Comparison of ENCODE assay signal across 17 cellular contexts in the genomic region with DNA sequence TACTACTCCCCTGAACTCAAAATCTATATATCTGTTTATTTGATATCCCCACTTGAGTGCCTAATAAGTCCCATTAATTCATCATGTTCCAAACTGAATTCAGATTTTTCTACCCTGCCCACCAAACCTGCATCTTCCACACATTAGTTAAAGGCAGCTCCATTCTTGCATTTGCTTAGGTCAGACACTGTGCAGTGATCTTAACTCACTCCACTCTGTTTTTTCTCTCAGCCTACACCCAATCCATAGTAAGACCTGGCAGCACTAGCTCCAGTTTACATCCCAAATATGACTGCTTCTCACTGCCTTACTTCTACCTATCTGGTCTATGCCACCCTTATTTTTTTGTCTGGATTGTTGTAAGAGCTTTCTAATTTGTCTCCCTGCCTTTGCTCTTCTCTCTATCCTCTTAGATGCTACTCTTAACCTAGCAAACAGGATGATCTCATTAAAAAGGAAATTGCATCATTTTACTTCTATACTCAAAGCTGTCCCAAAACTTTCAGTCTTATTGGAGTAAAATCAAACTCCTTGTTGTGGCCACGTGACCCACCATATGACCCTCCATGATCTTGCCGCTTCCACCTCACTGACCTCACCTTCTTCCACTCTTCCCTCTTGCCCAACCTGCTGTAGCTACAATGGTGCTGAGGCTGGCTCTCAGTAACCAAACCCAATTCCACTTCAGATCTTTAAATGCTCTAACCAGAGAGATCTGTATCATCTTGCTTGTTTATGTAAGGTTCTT.
A peak's percentile ranks its signal among the peaks of the same experiment; 100 is the strongest.
DNase-seq lines count a peak whose midpoint lies in the region; TF ChIP-seq lines count a peak whose summit lies in the region.
"Had no signal": no experiment of that assay in that cellular context is flagged by ENCODE, and none has a peak within 500 bp of the region (broad histone marks: within the 10 kb centered on the region; RNA-seq: fewer than 3 reads in every experiment).

No MANE protein-coding gene starts in this region.

- no peak overlapping the region for H3K23ac ChIP-seq in mesendoderm (ENCODE audit: low read length)

- no peaks in the 10 kb centered on the region for H3F3A ChIP-seq in Loucy (ENCODE audit: low read depth)

- H3K4me1 ChIP-seq in Loucy (ENCODE audit: insufficient read depth, low read length, poor library complexity, severe bottlenecking), result peaks cover 21% of the 10 kb centered on the region
- peaks cover 4% of the 10 kb centered on the region for H3K4me1 ChIP-seq in mesendoderm (ENCODE audit: control insufficient read depth, low read depth, low read length)

- CTCF ChIA-PET in activated CD4-positive, alpha-beta memory T cell treated with anti-CD3 and anti-CD28 coated beads for 36 hours (lab: Charles Lee), result no interaction called here
- CTCF ChIA-PET in activated CD4-positive, alpha-beta memory T cell treated with anti-CD3 and anti-CD28 coated beads, Interleukin-2, amount 10 ng/mL, durations not matched to agents 7 days and 5 days (lab: Charles Lee), result no interaction called here

- H3K36me3 ChIP-seq in Loucy (ENCODE audit: insufficient read depth, low read length) (no peaks in the 10 kb centered on the region), mesendoderm (ENCODE audit: control insufficient read depth, insufficient read depth, low read length) (no peaks in the 10 kb centered on the region)
- H3K36me3 ChIP-seq: brain microvascular endothelial cell had no signal

- H2AK5ac ChIP-seq in mesendoderm (ENCODE audit: low read length), result no peak overlapping the region

- no peaks in the 10 kb centered on the region for H4K20me1 ChIP-seq in Loucy (ENCODE audit: insufficient read depth, low read length, poor library complexity, severe bottlenecking)

- H3K4me3 ChIP-seq in Loucy (ENCODE audit: low read length, poor library complexity, severe bottlenecking), result no peak overlapping the region
- H3K4me3 ChIP-seq in mesendoderm (ENCODE audit: low read length), result no peak overlapping the region
- H3K4me3 ChIP-seq: dorsolateral prefrontal cortex had no signal

- H4K5ac ChIP-seq in mesendoderm (ENCODE audit: low read length), result no peak overlapping the region

- H2AFZ ChIP-seq in Loucy (ENCODE audit: low read length), result peak overlapping the region; percentile 42; the same call in 1 of the 2 replicates

- H3K9me3 ChIP-seq in Loucy (ENCODE audit: insufficient read depth, low read depth, low read length), result no peaks in the 10 kb centered on the region

- H3K4me1 Mint-ChIP-seq in activated CD4-positive, alpha-beta memory T cell treated with anti-CD3 and anti-CD28 coated beads for 36 hours (ENCODE audit: low read depth), result no peaks in the 10 kb centered on the region
- no peaks in the 10 kb centered on the region for H3K4me1 Mint-ChIP-seq in activated CD4-positive, alpha-beta memory T cell treated with anti-CD3 and anti-CD28 coated beads, Interleukin-2, amount 10 ng/mL, durations not matched to agents 7 days and 5 days
- H3K4me1 Mint-ChIP-seq: activated naive CD4-positive, alpha-beta T cell treated with anti-CD3 and anti-CD28 coated beads, Interleukin-2, amount 50 U/mL, for 24 hours; T-helper 17 cell had no signal

- H3K9me2 ChIP-seq in Loucy (replicated peaks; ENCODE audit: low read depth, low read length), result no peaks in the 10 kb centered on the region

- H3K4me2 ChIP-seq in Loucy (ENCODE audit: low read depth, low read length, poor library complexity, severe bottlenecking) (peak overlapping the region; percentile 26), mesendoderm (ENCODE audit: low read length) (no peak overlapping the region)

- no peaks in the 10 kb centered on the region for H3K9me3 Mint-ChIP-seq in activated CD4-positive, alpha-beta memory T cell treated with anti-CD3 and anti-CD28 coated beads for 36 hours
- H3K9me3 Mint-ChIP-seq in activated CD4-positive, alpha-beta memory T cell treated with anti-CD3 and anti-CD28 coated beads, Interleukin-2, amount 10 ng/mL, durations not matched to agents 7 days and 5 days, result no peaks in the 10 kb centered on the region
- H3K9me3 Mint-ChIP-seq: activated naive CD4-positive, alpha-beta T cell treated with anti-CD3 and anti-CD28 coated beads, Interleukin-2, amount 50 U/mL, for 24 hours; CD4-positive, alpha-beta T cell had no signal

- no peaks in the 10 kb centered on the region for H3K36me3 Mint-ChIP-seq in activated CD4-positive, alpha-beta memory T cell treated with anti-CD3 and anti-CD28 coated beads for 36 hours
- H3K36me3 Mint-ChIP-seq in activated CD4-positive, alpha-beta memory T cell treated with anti-CD3 and anti-CD28 coated beads, Interleukin-2, amount 10 ng/mL, durations not matched to agents 7 days and 5 days (ENCODE audit: low read depth), result no peaks in the 10 kb centered on the region
- H3K36me3 Mint-ChIP-seq: activated naive CD4-positive, alpha-beta T cell treated with anti-CD3 and anti-CD28 coated beads, Interleukin-2, amount 50 U/mL, for 24 hours had no signal

- H3K56ac ChIP-seq in mesendoderm (ENCODE audit: low read length), result no peak overlapping the region

- no peak overlapping the region for H4K8ac ChIP-seq in mesendoderm (ENCODE audit: low read depth, low read length)

- POLR2A ChIA-PET in activated CD4-positive, alpha-beta memory T cell treated with anti-CD3 and anti-CD28 coated beads for 36 hours (lab: Charles Lee), result no interaction called here
- POLR2A ChIA-PET in activated CD4-positive, alpha-beta memory T cell treated with anti-CD3 and anti-CD28 coated beads, Interleukin-2, amount 10 ng/mL, durations not matched to agents 7 days and 5 days (lab: Charles Lee), result no interaction called here

- H3K4me3 Mint-ChIP-seq in activated CD4-positive, alpha-beta memory T cell treated with anti-CD3 and anti-CD28 coated beads for 36 hours, result no peak overlapping the region
- H3K4me3 Mint-ChIP-seq in activated CD4-positive, alpha-beta memory T cell treated with anti-CD3 and anti-CD28 coated beads, Interleukin-2, amount 10 ng/mL, durations not matched to agents 7 days and 5 days, result no peak overlapping the region
- H3K4me3 Mint-ChIP-seq: activated naive CD4-positive, alpha-beta T cell treated with anti-CD3 and anti-CD28 coated beads, Interleukin-2, amount 50 U/mL, for 24 hours; CD4-positive, alpha-beta T cell; T-helper 17 cell had no signal

- H2BK15ac ChIP-seq in mesendoderm (replicated peaks; ENCODE audit: low read depth), result no peak overlapping the region

- H3K27me3 ChIP-seq in Loucy (ENCODE audit: insufficient read depth, low read length, poor library complexity, severe bottlenecking), result no peaks in the 10 kb centered on the region
- H3K27me3 ChIP-seq in mesendoderm (ENCODE audit: insufficient read depth, low read length, poor library complexity), result peaks cover 2% of the 10 kb centered on the region
- H3K27me3 ChIP-seq: brain microvascular endothelial cell, dorsolateral prefrontal cortex had no signal

- DNase-seq in activated CD4-positive, alpha-beta memory T cell treated with anti-CD3 and anti-CD28 coated beads for 36 hours, result peak; percentile 14
- no peak for DNase-seq in activated CD4-positive, alpha-beta memory T cell treated with anti-CD3 and anti-CD28 coated beads, Interleukin-2, amount 10 ng/mL, durations not matched to agents 7 days and 5 days
- peak; percentile 25 for DNase-seq in RKO (ENCODE audit: low spot score)
- DNase-seq in mesendoderm, result peak; percentile 37
- no peak for DNase-seq in hepatic stellate cell (ENCODE audit: low spot score)
- no peak for DNase-seq in SHP77 (lab: John Stamatoyannopoulos, UW)
- no peak for DNase-seq in kidney glomerular epithelial cell (lab: John Stamatoyannopoulos, UW)
- DNase-seq: ACHN; activated CD4-positive, CD25-positive, alpha-beta regulatory T cell; brain microvascular endothelial cell; CD4-positive, alpha-beta T cell; dorsolateral prefrontal cortex; NCI-H2029 treated with DMSO at 0.1 percent for 48 hours; NCI-H774; T-helper 17 cell had no signal

- no peak overlapping the region for H2BK5ac ChIP-seq in mesendoderm (ENCODE audit: low read length)

- H3K27ac ChIP-seq in mesendoderm (ENCODE audit: low read depth, low read length), result no peak overlapping the region
- H3K27ac ChIP-seq: brain microvascular endothelial cell had no signal

- no peak overlapping the region for H2BK120ac ChIP-seq in mesendoderm (ENCODE audit: low read depth, low read length)

- H3K27me3 Mint-ChIP-seq in activated CD4-positive, alpha-beta memory T cell treated with anti-CD3 and anti-CD28 coated beads for 36 hours, result no peaks in the 10 kb centered on the region
- H3K27me3 Mint-ChIP-seq in activated CD4-positive, alpha-beta memory T cell treated with anti-CD3 and anti-CD28 coated beads, Interleukin-2, amount 10 ng/mL, durations not matched to agents 7 days and 5 days, result peaks cover 7% of the 10 kb centered on the region
- H3K27me3 Mint-ChIP-seq: activated naive CD4-positive, alpha-beta T cell treated with anti-CD3 and anti-CD28 coated beads, Interleukin-2, amount 50 U/mL, for 24 hours; CD4-positive, alpha-beta T cell had no signal

- intact Hi-C loops in activated CD4-positive, alpha-beta memory T cell treated with anti-CD3 and anti-CD28 coated beads for 36 hours (cut with micrococcal nuclease), result no loop called here

- H3K79me2 ChIP-seq in Loucy (ENCODE audit: insufficient read depth, low read length), result no peaks in the 10 kb centered on the region
- H3K79me2 ChIP-seq in mesendoderm (ENCODE audit: control insufficient read depth, insufficient read depth, low read length), result no peaks in the 10 kb centered on the region

- WGBS in mesendoderm (ENCODE audit: extremely low coverage, insufficient coverage, low lambda C conversion rate), result no CpG with 5 or more reads among the region's 2 CpGs

- H3K79me1 ChIP-seq in mesendoderm (ENCODE audit: low read length), result no peaks in the 10 kb centered on the region

- TF ChIP-seq CTCF in Loucy (conservative IDR thresholded peaks at IDR 0.05; ENCODE audit: low read length), result no peak

- H3K9ac ChIP-seq in Loucy (ENCODE audit: low read depth, low read length, poor library complexity, severe bottlenecking), result no peak overlapping the region
- H3K9ac ChIP-seq in mesendoderm (ENCODE audit: low read length), result no peak overlapping the region

- H3K4ac ChIP-seq in mesendoderm (ENCODE audit: low read depth, low read length), result no peak overlapping the region

- no peak overlapping the region for H3K27ac Mint-ChIP-seq in activated CD4-positive, alpha-beta memory T cell treated with anti-CD3 and anti-CD28 coated beads for 36 hours
- no peak overlapping the region for H3K27ac Mint-ChIP-seq in activated CD4-positive, alpha-beta memory T cell treated with anti-CD3 and anti-CD28 coated beads, Interleukin-2, amount 10 ng/mL, durations not matched to agents 7 days and 5 days
- H3K27ac Mint-ChIP-seq: activated naive CD4-positive, alpha-beta T cell treated with anti-CD3 and anti-CD28 coated beads, Interleukin-2, amount 50 U/mL, for 24 hours; CD4-positive, alpha-beta T cell; T-helper 17 cell had no signal

- no peak overlapping the region for H3K18ac ChIP-seq in mesendoderm (ENCODE audit: low read length)

Comparison
In these comparisons a context has a peak if more than half of its experiments do, and no peak if none do; other contexts are left out.
1. DNase-seq: peak in activated CD4-positive, alpha-beta memory T cell treated with anti-CD3 and anti-CD28 coated beads for 36 hours (single experiment), RKO (single experiment) and mesendoderm (single experiment); none in activated CD4-positive, alpha-beta memory T cell treated with anti-CD3 and anti-CD28 coated beads, Interleukin-2, amount 10 ng/mL, durations not matched to agents 7 days and 5 days (single experiment), hepatic stellate cell (single experiment), SHP77 (0 of 2) and kidney glomerular epithelial cell (single experiment).